Comparison of ENCODE assay signal across 2 cellular contexts in the genomic region with DNA sequence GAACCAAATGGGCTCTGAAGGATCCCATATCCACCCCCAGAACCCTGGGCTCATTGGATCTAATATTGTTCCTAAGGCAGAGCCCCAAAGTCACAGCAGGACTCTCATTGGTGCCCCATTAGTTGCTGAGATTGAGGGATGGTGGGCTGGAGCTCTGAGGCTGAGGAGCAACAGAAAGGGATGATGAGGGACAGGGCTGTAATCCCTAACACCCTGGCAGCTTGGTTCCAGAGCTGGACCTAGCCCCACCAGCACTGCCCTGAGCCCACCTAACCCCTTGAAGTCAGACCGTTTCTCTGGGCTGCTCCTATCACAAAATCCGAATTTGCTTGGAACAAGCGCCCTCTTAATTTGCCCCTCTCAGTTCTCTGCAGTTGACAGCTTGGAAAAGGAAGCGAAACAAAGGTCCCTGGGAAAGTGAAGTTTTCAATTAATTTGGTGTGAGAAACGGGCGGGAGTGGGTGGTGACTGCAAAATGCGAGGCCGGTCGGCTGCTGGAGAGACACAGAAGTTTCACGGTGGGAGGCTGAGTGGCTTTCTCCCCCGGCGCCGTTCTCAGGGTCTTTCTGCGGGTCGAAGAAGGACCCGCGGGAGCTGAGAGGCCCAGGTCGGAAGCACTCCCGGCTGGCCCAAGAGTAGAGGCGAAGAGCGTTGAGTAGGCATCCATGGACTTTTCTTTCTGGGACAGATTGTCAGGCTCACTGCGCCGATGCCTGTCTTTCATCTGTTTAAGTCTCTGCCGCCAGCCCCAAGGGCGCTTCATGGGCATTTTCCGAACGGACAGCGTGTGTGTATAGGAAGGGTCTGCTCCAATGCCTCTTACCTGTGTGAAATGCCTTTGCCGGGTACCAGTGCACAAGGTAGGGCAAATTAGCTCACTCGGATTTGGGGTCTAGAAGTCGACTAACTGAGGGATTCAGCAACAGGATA.
A peak's percentile ranks its signal among the peaks of the same experiment; 100 is the strongest.
TF ChIP-seq lines count a peak whose summit lies in the region.

No MANE protein-coding gene starts in this region.

TF ChIP-seq in SK-N-SH, 30 proteins besides CTCF, POLR2A, EP300 and RAD21:
- TF ChIP-seq, protein P1, sequence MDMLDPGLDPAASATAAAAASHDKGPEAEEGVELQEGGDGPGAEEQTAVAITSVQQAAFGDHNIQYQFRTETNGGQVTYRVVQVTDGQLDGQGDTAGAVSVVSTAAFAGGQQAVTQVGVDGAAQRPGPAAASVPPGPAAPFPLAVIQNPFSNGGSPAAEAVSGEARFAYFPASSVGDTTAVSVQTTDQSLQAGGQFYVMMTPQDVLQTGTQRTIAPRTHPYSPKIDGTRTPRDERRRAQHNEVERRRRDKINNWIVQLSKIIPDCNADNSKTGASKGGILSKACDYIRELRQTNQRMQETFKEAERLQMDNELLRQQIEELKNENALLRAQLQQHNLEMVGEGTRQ (IDR thresholded peaks at IDR 0.05; ENCODE audit: borderline replicate concordance, low read depth, low read length) = no peak
- peak; percentile 79; the same call in 1 of the 2 replicates for TF ChIP-seq EZH2phosphoT487 (IDR thresholded peaks at IDR 0.05; ENCODE audit: borderline replicate concordance, low read depth)

TF ChIP-seq in SK-N-SH treated with all-trans-retinoic acid at 6 μM for 48 hours, 23 proteins besides CTCF, POLR2A, EP300 and RAD21 (continued from another document):
- TF ChIP-seq, protein P2, sequence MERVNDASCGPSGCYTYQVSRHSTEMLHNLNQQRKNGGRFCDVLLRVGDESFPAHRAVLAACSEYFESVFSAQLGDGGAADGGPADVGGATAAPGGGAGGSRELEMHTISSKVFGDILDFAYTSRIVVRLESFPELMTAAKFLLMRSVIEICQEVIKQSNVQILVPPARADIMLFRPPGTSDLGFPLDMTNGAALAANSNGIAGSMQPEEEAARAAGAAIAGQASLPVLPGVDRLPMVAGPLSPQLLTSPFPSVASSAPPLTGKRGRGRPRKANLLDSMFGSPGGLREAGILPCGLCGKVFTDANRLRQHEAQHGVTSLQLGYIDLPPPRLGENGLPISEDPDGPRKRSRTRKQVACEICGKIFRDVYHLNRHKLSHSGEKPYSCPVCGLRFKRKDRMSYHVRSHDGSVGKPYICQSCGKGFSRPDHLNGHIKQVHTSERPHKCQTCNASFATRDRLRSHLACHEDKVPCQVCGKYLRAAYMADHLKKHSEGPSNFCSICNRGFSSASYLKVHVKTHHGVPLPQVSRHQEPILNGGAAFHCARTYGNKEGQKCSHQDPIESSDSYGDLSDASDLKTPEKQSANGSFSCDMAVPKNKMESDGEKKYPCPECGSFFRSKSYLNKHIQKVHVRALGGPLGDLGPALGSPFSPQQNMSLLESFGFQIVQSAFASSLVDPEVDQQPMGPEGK (CRISPR knock-in tag; IDR thresholded peaks at IDR 0.05; ENCODE audit: borderline replicate concordance) = no peak
- TF ChIP-seq OSR1 (CRISPR knock-in tag; IDR thresholded peaks at IDR 0.05) = no peak
TF ChIP-seq in SK-N-SH treated with all-trans-retinoic acid at 6 μM for 48 hours: peak in this region for 0.
